Comparison of ENCODE assay signal across 11 cellular contexts in genomic region chr3:150783920-150784746, GRCh38. TPM values are rescaled to one million over a fixed set of nuclear protein-coding genes. Genes with fewer than 3 reads are reported as not detected.
A peak's percentile ranks its signal among the peaks of the same experiment; 100 is the strongest.
DNase-seq lines count a peak whose midpoint lies in the region; ATAC-seq, FAIRE-seq and TF ChIP-seq lines count a peak whose summit lies in the region.
"Had no signal": no experiment of that assay in that cellular context is flagged by ENCODE, and none has a peak within 500 bp of the region (broad histone marks: within the 10 kb centered on the region; RNA-seq: fewer than 3 reads in every experiment).

No MANE protein-coding gene starts in this region.

- no peaks in the 10 kb centered on the region for H3K27me3 ChIP-seq in suprapubic skin

- CTCF ChIA-PET in activated CD4-positive, alpha-beta memory T cell treated with anti-CD3 and anti-CD28 coated beads, Interleukin-2, amount 10 ng/mL, durations not matched to agents 7 days and 5 days (lab: Charles Lee): interaction anchor here (0.8 to 1.4 kb wide), 4 partner anchors 10 to 62 kb away, joined by 3 to 4 read pairs (median 4); no protein-coding TSS in a partner anchor
- CTCF ChIA-PET in HEK293T (lab: Yijun Ruan, JAX): no interaction called here

- DNase-seq in GM12892 (ENCODE audit: insufficient read length) (no peak), suprapubic skin (ENCODE audit: low spot score in 2 of 2) (no peak), DMS 273 treated with DMSO at 0.1 percent for 48 hours (lab: John Stamatoyannopoulos, UW) (no peak), NCI-H69 (lab: John Stamatoyannopoulos, UW) (no peak), HEK293T (ENCODE audit: extremely low spot score) (no peak)
- DNase-seq in activated CD4-positive, alpha-beta memory T cell treated with anti-CD3 and anti-CD28 coated beads, Interleukin-2, amount 10 ng/mL, durations not matched to agents 7 days and 5 days: no peak
- DNase-seq: small intestine; stimulated activated naive CD4-positive, alpha-beta T cell had no signal

- H3K9me3 ChIP-seq in suprapubic skin: no peaks in the 10 kb centered on the region

- POLR2A ChIA-PET in activated CD4-positive, alpha-beta memory T cell treated with anti-CD3 and anti-CD28 coated beads, Interleukin-2, amount 10 ng/mL, durations not matched to agents 7 days and 5 days (lab: Charles Lee): interaction anchor here (1.2 to 5.5 kb wide), 2 partner anchors 10 to 20 kb away, joined by 3 to 59 read pairs; partner anchors contain the start of gene SIAH2
- POLR2A ChIA-PET in HEK293T (lab: Yijun Ruan, JAX): no interaction called here

- peak overlapping the region; percentile 47 for H3K27ac Mint-ChIP-seq in activated CD4-positive, alpha-beta memory T cell treated with anti-CD3 and anti-CD28 coated beads, Interleukin-2, amount 10 ng/mL, durations not matched to agents 7 days and 5 days

- no peak for TF ChIP-seq CTCF in suprapubic skin (IDR thresholded peaks at IDR 0.05)

- H3K4me1 Mint-ChIP-seq in activated CD4-positive, alpha-beta memory T cell treated with anti-CD3 and anti-CD28 coated beads, Interleukin-2, amount 10 ng/mL, durations not matched to agents 7 days and 5 days: peaks cover 43% of the 10 kb centered on the region

- WGBS in suprapubic skin: 93% methylated on average over 5 of the region's 5 CpGs

- TF ChIP-seq EP300 in suprapubic skin (IDR thresholded peaks at IDR 0.05): no peak

- no peak overlapping the region for H3K4me3 Mint-ChIP-seq in activated CD4-positive, alpha-beta memory T cell treated with anti-CD3 and anti-CD28 coated beads, Interleukin-2, amount 10 ng/mL, durations not matched to agents 7 days and 5 days
- H3K4me3 Mint-ChIP-seq: CD14-positive monocyte had no signal

- H3K9me3 Mint-ChIP-seq in activated CD4-positive, alpha-beta memory T cell treated with anti-CD3 and anti-CD28 coated beads, Interleukin-2, amount 10 ng/mL, durations not matched to agents 7 days and 5 days: no peaks in the 10 kb centered on the region

- no peak overlapping the region for H3K27ac ChIP-seq in suprapubic skin

- H3K36me3 ChIP-seq in suprapubic skin: no peaks in the 10 kb centered on the region

- peak; percentile 78 for FAIRE-seq in GM12892 (lab: Jason Lieb, UNC)
- FAIRE-seq: small intestine had no signal

- no peaks in the 10 kb centered on the region for H3K4me1 ChIP-seq in suprapubic skin

- ATAC-seq in GM18909 (IDR thresholded peaks at IDR 0.05; ENCODE audit: poor library complexity, unreplicated experiment) (peak; percentile 55), HG02852 (IDR thresholded peaks at IDR 0.05; ENCODE audit: unreplicated experiment) (peak; percentile 69)

- H3K4me3 ChIP-seq in suprapubic skin: no peak overlapping the region

- TF ChIP-seq POLR2A in GM12892 (IDR thresholded peaks at IDR 0.05; ENCODE audit: low read depth, low read length) (no peak), suprapubic skin (IDR thresholded peaks at IDR 0.05) (no peak)

- H3K27me3 Mint-ChIP-seq in activated CD4-positive, alpha-beta memory T cell treated with anti-CD3 and anti-CD28 coated beads, Interleukin-2, amount 10 ng/mL, durations not matched to agents 7 days and 5 days: no peaks in the 10 kb centered on the region

- no peaks in the 10 kb centered on the region for H3K36me3 Mint-ChIP-seq in activated CD4-positive, alpha-beta memory T cell treated with anti-CD3 and anti-CD28 coated beads, Interleukin-2, amount 10 ng/mL, durations not matched to agents 7 days and 5 days (ENCODE audit: low read depth)
- H3K36me3 Mint-ChIP-seq: CD14-positive monocyte had no signal

TF ChIP-seq in HEK293T, 16 proteins besides CTCF, POLR2A, EP300 and RAD21:
- TF ChIP-seq BHLHE40 (IDR thresholded peaks at IDR 0.05; ENCODE audit: borderline replicate concordance) (no peak), ELF4 (IDR thresholded peaks at IDR 0.05) (no peak), FOXA1 (IDR thresholded peaks at IDR 0.05) (no peak), SUZ12 (IDR thresholded peaks at IDR 0.05) (no peak), NFRKB (IDR thresholded peaks at IDR 0.05) (no peak), ZNF384 (IDR thresholded peaks at IDR 0.05) (no peak), CTBP1 (IDR thresholded peaks at IDR 0.05; ENCODE audit: borderline replicate concordance) (no peak), L3MBTL2 (conservative IDR thresholded peaks at IDR 0.05) (no peak), ARNT (IDR thresholded peaks at IDR 0.05) (no peak), LEF1 (IDR thresholded peaks at IDR 0.05; ENCODE audit: borderline replicate concordance) (no peak), SP1 (IDR thresholded peaks at IDR 0.05) (no peak), FOXM1 (IDR thresholded peaks at IDR 0.05; ENCODE audit: borderline replicate concordance) (no peak), FOXK2 (IDR thresholded peaks at IDR 0.05) (no peak), TARDBP (IDR thresholded peaks at IDR 0.05) (no peak)
- TF ChIP-seq, protein P1, sequence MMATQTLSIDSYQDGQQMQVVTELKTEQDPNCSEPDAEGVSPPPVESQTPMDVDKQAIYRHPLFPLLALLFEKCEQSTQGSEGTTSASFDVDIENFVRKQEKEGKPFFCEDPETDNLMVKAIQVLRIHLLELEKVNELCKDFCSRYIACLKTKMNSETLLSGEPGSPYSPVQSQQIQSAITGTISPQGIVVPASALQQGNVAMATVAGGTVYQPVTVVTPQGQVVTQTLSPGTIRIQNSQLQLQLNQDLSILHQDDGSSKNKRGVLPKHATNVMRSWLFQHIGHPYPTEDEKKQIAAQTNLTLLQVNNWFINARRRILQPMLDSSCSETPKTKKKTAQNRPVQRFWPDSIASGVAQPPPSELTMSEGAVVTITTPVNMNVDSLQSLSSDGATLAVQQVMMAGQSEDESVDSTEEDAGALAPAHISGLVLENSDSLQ (IDR thresholded peaks at IDR 0.05): no peak
TF ChIP-seq in HEK293T: peak in this region for 0.

RNA-seq across cellular contexts. Expression of gene SIAH2, which starts 21.2 kb away (rescaled TPM):
- polyA plus RNA-seq in GM12892 (2012; ENCODE audit: missing spikeins): 8.0 TPM
- total RNA-seq in activated CD4-positive, alpha-beta memory T cell treated with anti-CD3 and anti-CD28 coated beads, Interleukin-2, amount 10 ng/mL, durations not matched to agents 7 days and 5 days: 10 to 100 TPM; 42.5 to 44.9 TPM
- 10 to 100 TPM; 49.5 to 95.7 (median 81.3) TPM for total RNA-seq in suprapubic skin
